14 cellular contexts compared by ENCODE assay signal in genomic region chr1:33459766-33460543, GRCh38. TPM values are rescaled to one million over a fixed set of nuclear protein-coding genes. Genes with fewer than 3 reads are reported as not detected.
A peak's percentile ranks its signal among the peaks of the same experiment; 100 is the strongest.
DNase-seq lines count a peak whose midpoint lies in the region; ATAC-seq and TF ChIP-seq lines count a peak whose summit lies in the region.
"Had no signal": no experiment of that assay in that cellular context is flagged by ENCODE, and none has a peak within 500 bp of the region (broad histone marks: within the 10 kb centered on the region; RNA-seq: fewer than 3 reads in every experiment).

No MANE protein-coding gene starts in this region.

- H3K27me3 Mint-ChIP-seq in stimulated activated naive B cell treated with anti-CD40 and anti-IgM and Interleukin-4, amounts not matched to agents 10 μg/mL and 1 μg/mL and 100 μg/mL, for 72 hours = no peaks in the 10 kb centered on the region
- H3K27me3 Mint-ChIP-seq: activated naive CD8-positive, alpha-beta T cell treated with anti-CD3 and anti-CD28 coated beads, Interleukin-2, amount 50 U/mL, for 24 hours had no signal

- H3K4me3 ChIP-seq in RWPE2 (ENCODE audit: severe bottlenecking) (no peak overlapping the region), gastroesophageal sphincter (no peak overlapping the region), Peyer's patch (no peak overlapping the region)
- H3K4me3 ChIP-seq: lower lobe of right lung, SJSA1, skin epidermis had no signal

- H3K9me3 Mint-ChIP-seq in stimulated activated naive B cell treated with anti-CD40 and anti-IgM and Interleukin-4, amounts not matched to agents 10 μg/mL and 1 μg/mL and 100 μg/mL, for 72 hours = peaks cover 0 to 1% of the 10 kb centered on the region in 2 donors
- H3K9me3 Mint-ChIP-seq: activated naive CD8-positive, alpha-beta T cell treated with anti-CD3 and anti-CD28 coated beads, Interleukin-2, amount 50 U/mL, for 24 hours had no signal

- TF ChIP-seq POLR2A in gastroesophageal sphincter (IDR thresholded peaks at IDR 0.05) (no peak), Peyer's patch (IDR thresholded peaks at IDR 0.05) (no peak)

- H3K27me3 ChIP-seq in RWPE2 (ENCODE audit: insufficient read depth, poor library complexity, severe bottlenecking) (no peaks in the 10 kb centered on the region), gastroesophageal sphincter (no peaks in the 10 kb centered on the region), Peyer's patch (no peaks in the 10 kb centered on the region)
- H3K27me3 ChIP-seq: SJSA1 had no signal

- ATAC-seq in RWPE2 (ENCODE audit: low read depth) (peak; percentile 59), gastroesophageal sphincter (no peak), GM18511 (IDR thresholded peaks at IDR 0.05; ENCODE audit: unreplicated experiment) (no peak), GM21360 (IDR thresholded peaks at IDR 0.05; ENCODE audit: unreplicated experiment) (no peak)
- ATAC-seq in stimulated activated naive B cell treated with anti-CD40 and anti-IgM and Interleukin-4, amounts not matched to agents 10 μg/mL and 1 μg/mL and 100 μg/mL, for 72 hours (replicated peaks) = no peak
- ATAC-seq: activated naive CD8-positive, alpha-beta T cell treated with anti-CD3 and anti-CD28 coated beads, Interleukin-2, amount 50 U/mL, for 24 hours had no signal

- peak; percentile 64 for DNase-seq in GM04503 (ENCODE audit: low read depth)
- no peak for DNase-seq in RWPE2 (ENCODE audit: low spot score)
- DNase-seq in stimulated activated naive B cell treated with anti-CD40 and anti-IgM and Interleukin-4, amounts not matched to agents 10 μg/mL and 1 μg/mL and 100 μg/mL, for 72 hours = no peak
- DNase-seq in NCI-H1930 (lab: John Stamatoyannopoulos, UW) = no peak
- DNase-seq in Peyer's patch = no peak
- DNase-seq: activated CD4-positive, alpha-beta T cell treated with anti-CD3 and anti-CD28 coated beads, Interleukin-2, amount 50 U/mL, for 4 hours; activated naive CD8-positive, alpha-beta T cell treated with anti-CD3 and anti-CD28 coated beads, Interleukin-2, amount 50 U/mL, for 24 hours; lower lobe of right lung; NCI-H2029 had no signal

- no peaks in the 10 kb centered on the region for H3K36me3 Mint-ChIP-seq in stimulated activated naive B cell treated with anti-CD40 and anti-IgM and Interleukin-4, amounts not matched to agents 10 μg/mL and 1 μg/mL and 100 μg/mL, for 72 hours

- WGBS in gastroesophageal sphincter (ENCODE audit: low coverage in 1 of 2), 2 donors = 55 to 71% methylated on average over 5 to 6 of the region's 6 CpGs

- H3K9me3 ChIP-seq in RWPE2 (ENCODE audit: severe bottlenecking) = no peaks in the 10 kb centered on the region
- no peaks in the 10 kb centered on the region for H3K9me3 ChIP-seq in gastroesophageal sphincter
- H3K9me3 ChIP-seq in Peyer's patch = no peaks in the 10 kb centered on the region
- H3K9me3 ChIP-seq: lower lobe of right lung, SJSA1 had no signal

- H3K27ac ChIP-seq in RWPE2 (ENCODE audit: poor library complexity, severe bottlenecking) (peak overlapping the region; percentile 21), gastroesophageal sphincter (peak overlapping the region; percentile 71 to 84 (median 78)), Peyer's patch (peak overlapping the region in 2 of 4 donors; percentile 60 to 70)
- H3K27ac ChIP-seq: lower lobe of right lung, SJSA1 had no signal

- H3K4me1 Mint-ChIP-seq in stimulated activated naive B cell treated with anti-CD40 and anti-IgM and Interleukin-4, amounts not matched to agents 10 μg/mL and 1 μg/mL and 100 μg/mL, for 72 hours = peaks cover 50 to 59% of the 10 kb centered on the region in 2 donors

- TF ChIP-seq CTCF in RWPE2 (IDR thresholded peaks at IDR 0.05; ENCODE audit: poor library complexity, severe bottlenecking) (no peak), gastroesophageal sphincter (IDR thresholded peaks at IDR 0.05) (no peak), Peyer's patch (IDR thresholded peaks at IDR 0.05) (no peak)

- peak overlapping the region; percentile 76 for H3K27ac Mint-ChIP-seq in stimulated activated naive B cell treated with anti-CD40 and anti-IgM and Interleukin-4, amounts not matched to agents 10 μg/mL and 1 μg/mL and 100 μg/mL, for 72 hours
- H3K27ac Mint-ChIP-seq: activated naive CD8-positive, alpha-beta T cell treated with anti-CD3 and anti-CD28 coated beads, Interleukin-2, amount 50 U/mL, for 24 hours had no signal

- H3K4me3 Mint-ChIP-seq in stimulated activated naive B cell treated with anti-CD40 and anti-IgM and Interleukin-4, amounts not matched to agents 10 μg/mL and 1 μg/mL and 100 μg/mL, for 72 hours = no peak overlapping the region
- H3K4me3 Mint-ChIP-seq: activated naive CD8-positive, alpha-beta T cell treated with anti-CD3 and anti-CD28 coated beads, Interleukin-2, amount 50 U/mL, for 24 hours had no signal

- H3K4me1 ChIP-seq in RWPE2 (ENCODE audit: insufficient read depth, poor library complexity, severe bottlenecking) = peaks cover 20% of the 10 kb centered on the region
- peaks cover 0 to 70% (median 13%) of the 10 kb centered on the region in 3 donors for H3K4me1 ChIP-seq in gastroesophageal sphincter
- peaks cover 0 to 8% (median 3%) of the 10 kb centered on the region in 4 donors for H3K4me1 ChIP-seq in Peyer's patch

- no peak for TF ChIP-seq EP300 in gastroesophageal sphincter (IDR thresholded peaks at IDR 0.05)

- H3K36me3 ChIP-seq in RWPE2 (ENCODE audit: low read depth) (no peaks in the 10 kb centered on the region; the same call in 1 of the 2 replicates), gastroesophageal sphincter (no peaks in the 10 kb centered on the region), Peyer's patch (no peaks in the 10 kb centered on the region)
- H3K36me3 ChIP-seq: lower lobe of right lung, SJSA1 had no signal

RNA-seq across cellular contexts. Expression of gene ZSCAN20, which starts 12.5 kb away (rescaled TPM):
- total RNA-seq in gastroesophageal sphincter (1 to 10 TPM; 6.7 to 9.2 (median 7.5) TPM), Peyer's patch (1 to 10 TPM; 7.5 to 8.3 (median 7.6) TPM)

RNA-seq across cellular contexts. Expression of gene PHC2, which starts 29.1 kb away (rescaled TPM):
- total RNA-seq in gastroesophageal sphincter = 100 to 1,000 TPM in 3 of 4 donors, 10 to 100 TPM in 1; 99.8 to 223 (median 181) TPM
- 10 to 100 TPM; 50.3 to 71.1 (median 65.9) TPM for total RNA-seq in Peyer's patch
